In the genomic region with DNA sequence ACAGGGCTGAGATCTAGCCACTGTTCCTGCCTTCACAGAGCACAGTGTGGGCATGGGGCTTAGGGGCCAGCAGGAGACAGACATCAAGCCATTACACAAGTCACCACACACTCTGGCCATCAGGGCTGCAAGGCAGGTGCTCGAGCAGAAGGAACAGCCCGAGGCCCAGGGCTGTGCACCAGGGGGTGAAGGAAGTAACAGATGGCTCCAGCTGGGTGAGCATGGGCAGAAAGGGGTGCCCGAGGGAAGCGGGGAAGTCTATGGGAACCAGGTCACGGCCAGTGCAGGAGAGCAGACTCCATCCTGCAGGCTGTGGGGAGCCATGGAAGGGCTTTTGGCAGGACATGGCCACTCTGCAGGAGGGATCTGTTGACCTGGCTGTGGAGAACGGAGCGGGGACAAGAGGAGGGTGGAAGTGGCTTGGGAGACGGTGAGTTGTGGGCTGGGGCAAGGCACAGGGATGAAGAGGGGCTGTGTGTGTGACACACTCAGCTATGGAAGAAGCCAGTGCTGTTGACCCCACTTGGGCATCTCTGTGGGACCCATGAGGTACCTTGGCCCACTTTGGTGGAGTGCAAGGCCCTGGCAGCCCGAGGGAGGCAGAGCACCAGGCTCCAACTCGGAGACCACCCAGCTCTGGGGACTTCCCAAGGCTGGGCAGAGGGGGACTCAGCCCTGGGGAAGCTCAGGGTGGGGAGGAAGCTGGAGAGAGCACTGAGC, we compare ENCODE assay signal across 10 cellular contexts. TPM values are rescaled to one million over a fixed set of nuclear protein-coding genes. Genes with fewer than 3 reads are reported as not detected.
DNase-seq lines count a peak whose midpoint lies in the region; ATAC-seq and TF ChIP-seq lines count a peak whose summit lies in the region.
"Had no signal": no experiment of that assay in that cellular context is flagged by ENCODE, and none has a peak within 500 bp of the region (broad histone marks: within the 10 kb centered on the region; RNA-seq: fewer than 3 reads in every experiment).

No MANE protein-coding gene starts in this region.

- ATAC-seq in HCT116 (peak; percentile 2), T-helper 17 cell (no peak)

- H3K79me2 ChIP-seq in HCT116 (ENCODE audit: insufficient read depth, low read length) = peaks cover 39% of the 10 kb centered on the region
- H3K79me2 ChIP-seq in hepatocyte = peaks cover 26% of the 10 kb centered on the region

- peak overlapping the region; percentile 99 for H3K9ac ChIP-seq in HCT116 (ENCODE audit: low read length)
- peak overlapping the region in 3 of 5 donors; percentile 26 to 100 (median 51) for H3K9ac ChIP-seq in subcutaneous abdominal adipose tissue (ENCODE audit: low read length in 5 of 5)

- TF ChIP-seq POLR2A in HCT116 (IDR thresholded peaks at IDR 0.05; ENCODE audit: borderline replicate concordance, extremely low read depth, insufficient read depth, insufficient read length) = no peak

- DNase-seq in HCT116 (ENCODE audit: low read depth, low spot score) = no peak
- no peak for DNase-seq in T-helper 17 cell
- DNase-seq in hepatocyte (ENCODE audit: low spot score) = no peak
- DNase-seq in NCI-H1105 (lab: John Stamatoyannopoulos, UW) = no peak
- no peak for DNase-seq in activated CD4-positive, alpha-beta memory T cell treated with anti-CD3 and anti-CD28 coated beads for 36 hours
- DNase-seq in T1000 (lab: John Stamatoyannopoulos, UW) = no peak
- DNase-seq: activated naive CD4-positive, alpha-beta T cell treated with anti-CD3 and anti-CD28 coated beads, Interleukin-2, amount 10 ng/mL, durations not matched to agents 7 days and 5 days; SIG-M5 had no signal

- 81% methylated on average over 10 of the region's 10 CpGs for WGBS in hepatocyte (ENCODE audit: low lambda C conversion rate, missing lambda C conversion rate)

- intact Hi-C loops in HCT116 (cut with micrococcal nuclease) = loop anchor here (1.0 kb wide), 1 partner anchor 24 kb away; no protein-coding TSS in a partner anchor
- intact Hi-C loops in activated CD4-positive, alpha-beta memory T cell treated with anti-CD3 and anti-CD28 coated beads for 36 hours (cut with micrococcal nuclease) = loop anchor here (5.0 kb wide), 1 partner anchor 203 kb away; a partner anchor contains a TSS

- POLR2A ChIA-PET in HCT116 (lab: Charles Lee) = interaction anchor here (1.0 to 2.8 kb wide), 13 partner anchors 9 to 97 kb away, joined by 3 to 80 read pairs (median 4); a partner anchor contains a TSS
- POLR2A ChIA-PET in activated CD4-positive, alpha-beta memory T cell treated with anti-CD3 and anti-CD28 coated beads for 36 hours (lab: Charles Lee) = interaction anchor here (0.7 kb wide), 1 partner anchor 13 kb away, joined by 3 read pairs; no protein-coding TSS in a partner anchor

- no peaks in the 10 kb centered on the region for H3K9me2 ChIP-seq in HCT116 (ENCODE audit: insufficient read depth)
- H3K9me2 ChIP-seq in hepatocyte (replicated peaks; ENCODE audit: insufficient read depth) = no peaks in the 10 kb centered on the region

- H3K27me3 Mint-ChIP-seq in T-helper 17 cell = peaks cover 5% of the 10 kb centered on the region
- H3K27me3 Mint-ChIP-seq in activated CD4-positive, alpha-beta memory T cell treated with anti-CD3 and anti-CD28 coated beads for 36 hours = no peaks in the 10 kb centered on the region

- H3K4me3 ChIP-seq in HCT116 (replicated peaks in 1 of 2; ENCODE audit: low read depth in 1 of 2, low read length in 2 of 2) = peak overlapping the region in 1 of 2 experiments; percentile 86; a peak in 2 of 4 replicates
- no peak overlapping the region for H3K4me3 ChIP-seq in hepatocyte
- H3K4me3 ChIP-seq in subcutaneous abdominal adipose tissue (ENCODE audit: low read depth in 1 of 5, low read length in 5 of 5) = peak overlapping the region in 2 of 5 donors; percentile 19 to 31

- H3K9me3 ChIP-seq in HCT116 (ENCODE audit: control insufficient read depth in 1 of 2, insufficient read depth in 1 of 2, low read depth in 1 of 2, low read length in 2 of 2) = no peaks in the 10 kb centered on the region
- no peaks in the 10 kb centered on the region for H3K9me3 ChIP-seq in T-helper 17 cell (ENCODE audit: control insufficient read depth, low read length, poor library complexity, severe bottlenecking)
- H3K9me3 ChIP-seq in hepatocyte (ENCODE audit: low read depth) = no peaks in the 10 kb centered on the region
- H3K9me3 ChIP-seq in subcutaneous abdominal adipose tissue (ENCODE audit: control insufficient read depth in 5 of 5, low read length in 5 of 5) = no peaks in the 10 kb centered on the region

- H2AFZ ChIP-seq in HCT116 (ENCODE audit: low read depth, low read length, poor library complexity, severe bottlenecking) (no peak overlapping the region), hepatocyte (no peak overlapping the region)

- H3K27me3 ChIP-seq in HCT116 (ENCODE audit: insufficient read depth, low read length) = no peaks in the 10 kb centered on the region
- H3K27me3 ChIP-seq in hepatocyte = no peaks in the 10 kb centered on the region
- peaks cover 0 to 5% (median 1%) of the 10 kb centered on the region in 5 donors for H3K27me3 ChIP-seq in subcutaneous abdominal adipose tissue (ENCODE audit: control insufficient read depth in 5 of 5, insufficient read depth in 4 of 5, low read length in 5 of 5)

- H3K36me3 Mint-ChIP-seq in T-helper 17 cell (ENCODE audit: low read depth) = no peaks in the 10 kb centered on the region
- peaks cover 7% of the 10 kb centered on the region for H3K36me3 Mint-ChIP-seq in activated CD4-positive, alpha-beta memory T cell treated with anti-CD3 and anti-CD28 coated beads for 36 hours

- TF ChIP-seq CTCF in HCT116 (IDR thresholded peaks at IDR 0.05 in 2 of 3, conservative IDR thresholded peaks at IDR 0.05 in 1 of 3; ENCODE audit: borderline replicate concordance in 1 of 3, insufficient read depth in 1 of 3, low read depth in 2 of 3, low read length in 2 of 3) (no peak), hepatocyte (IDR thresholded peaks at IDR 0.05; ENCODE audit: poor library complexity) (no peak)

- H3K27ac ChIP-seq in HCT116 (ENCODE audit: low read depth, low read length) (peak overlapping the region; percentile 95), hepatocyte (peak overlapping the region; percentile 92), subcutaneous abdominal adipose tissue (ENCODE audit: low read depth, low read length) (peak overlapping the region; percentile 86)
- H3K27ac ChIP-seq: HL-60 had no signal

- peaks cover 0 to 7% of the 10 kb centered on the region in 2 experiments; a peak in 1 of 4 replicates for H3K36me3 ChIP-seq in HCT116 (ENCODE audit: control insufficient read depth in 1 of 2, insufficient read depth in 2 of 2, low read length in 2 of 2)
- no peaks in the 10 kb centered on the region for H3K36me3 ChIP-seq in hepatocyte (replicated peaks; ENCODE audit: insufficient read depth, low read depth)
- H3K36me3 ChIP-seq in subcutaneous abdominal adipose tissue (ENCODE audit: control insufficient read depth in 5 of 5, insufficient read depth in 5 of 5, low read length in 5 of 5) = peaks cover 0 to 7% (median 6%) of the 10 kb centered on the region in 5 donors

- no TSS peak for BruUV-seq in HCT116 (replicated peaks; lab: Mats Ljungman, UMichigan)

- CTCF ChIA-PET in HCT116 (lab: Charles Lee) = interaction anchor here (0.8 to 2.2 kb wide), 7 partner anchors 20 to 31 kb away, joined by 3 to 15 read pairs (median 3); a partner anchor contains a TSS
- CTCF ChIA-PET in activated CD4-positive, alpha-beta memory T cell treated with anti-CD3 and anti-CD28 coated beads for 36 hours (lab: Charles Lee) = interaction anchor here (1.3 to 1.5 kb wide), 2 partner anchors 30 to 31 kb away, joined by 3 read pairs; no protein-coding TSS in a partner anchor

- H3K4me1 Mint-ChIP-seq in T-helper 17 cell = peaks cover 22% of the 10 kb centered on the region
- peaks cover 20% of the 10 kb centered on the region for H3K4me1 Mint-ChIP-seq in activated CD4-positive, alpha-beta memory T cell treated with anti-CD3 and anti-CD28 coated beads for 36 hours (ENCODE audit: low read depth)

- H3K4me1 ChIP-seq in HCT116 (ENCODE audit: control insufficient read depth in 1 of 2, insufficient read depth in 2 of 2, low read length in 2 of 2) (peaks cover 67 to 85% of the 10 kb centered on the region in 2 experiments), hepatocyte (ENCODE audit: insufficient read depth) (peaks cover 36% of the 10 kb centered on the region), subcutaneous abdominal adipose tissue (ENCODE audit: control insufficient read depth in 5 of 5, insufficient read depth in 5 of 5, low read length in 5 of 5) (peaks cover 32 to 63% (median 59%) of the 10 kb centered on the region in 5 donors)

- H4K20me1 ChIP-seq in HCT116 (ENCODE audit: insufficient read depth) (no peaks in the 10 kb centered on the region), hepatocyte (ENCODE audit: insufficient read depth, poor library complexity, severe bottlenecking) (no peaks in the 10 kb centered on the region)

- TF ChIP-seq RAD21 in HCT116 (IDR thresholded peaks at IDR 0.05; ENCODE audit: low read depth) = no peak

- RAD21 ChIA-PET in HCT116 (lab: Charles Lee; ENCODE audit: low non-redundant PET in 1 of 2, low total read pairs in 2 of 2, uncharacterized antibody in 2 of 2, unreplicated experiment in 2 of 2) = interaction anchor here (0.5 to 1.1 kb wide), 4 partner anchors 22 to 27 kb away, joined by 3 to 10 read pairs (median 4); a partner anchor contains a TSS

- no peak overlapping the region for H3K27ac Mint-ChIP-seq in T-helper 17 cell
- H3K27ac Mint-ChIP-seq in activated CD4-positive, alpha-beta memory T cell treated with anti-CD3 and anti-CD28 coated beads for 36 hours = no peak overlapping the region

- H3K9me3 Mint-ChIP-seq in activated CD4-positive, alpha-beta memory T cell treated with anti-CD3 and anti-CD28 coated beads for 36 hours = no peaks in the 10 kb centered on the region
- H3K9me3 Mint-ChIP-seq: activated naive CD4-positive, alpha-beta T cell treated with anti-CD3 and anti-CD28 coated beads, Interleukin-2, amount 10 ng/mL, durations not matched to agents 7 days and 5 days had no signal

- H3K4me2 ChIP-seq in HCT116 (ENCODE audit: low read length) (peak overlapping the region; percentile 96), hepatocyte (no peak overlapping the region)

- peak overlapping the region; percentile 50 for H3K4me3 Mint-ChIP-seq in T-helper 17 cell
- H3K4me3 Mint-ChIP-seq in activated CD4-positive, alpha-beta memory T cell treated with anti-CD3 and anti-CD28 coated beads for 36 hours = no peak overlapping the region
- H3K4me3 Mint-ChIP-seq: activated naive CD4-positive, alpha-beta T cell treated with anti-CD3 and anti-CD28 coated beads, Interleukin-2, amount 10 ng/mL, durations not matched to agents 7 days and 5 days had no signal

RNA-seq across cellular contexts. Expression of a gene that starts 3.6 kb away (rescaled TPM):
- 49.8 TPM for total RNA-seq in HCT116 (2021; ENCODE audit: unreplicated experiment)
- polyA plus RNA-seq in HCT116 (2012) = 68.5 and 74.5 TPM in 2 replicates
- total RNA-seq in T-helper 17 cell = 10 to 100 TPM; 14.1 to 18.1 TPM
- 20.8 and 26.3 TPM in 2 replicates for total RNA-seq in hepatocyte
- polyA plus RNA-seq in hepatocyte = 53.2 and 59.3 TPM in 2 replicates
- total RNA-seq in activated CD4-positive, alpha-beta memory T cell treated with anti-CD3 and anti-CD28 coated beads for 36 hours = 10 to 100 TPM; 22.2 to 23.6 TPM

RNA-seq across cellular contexts. Expression of a gene that starts 4.0 kb away (rescaled TPM):
- 158 TPM for total RNA-seq in HCT116 (2021; ENCODE audit: unreplicated experiment)
- 176 and 205 TPM in 2 replicates for polyA plus RNA-seq in HCT116 (2012)
- 10 to 100 TPM; 63.1 to 65.7 TPM for total RNA-seq in T-helper 17 cell
- total RNA-seq in hepatocyte = 59.1 and 65.3 TPM in 2 replicates
- 158 and 173 TPM in 2 replicates for polyA plus RNA-seq in hepatocyte
- total RNA-seq in activated CD4-positive, alpha-beta memory T cell treated with anti-CD3 and anti-CD28 coated beads for 36 hours = 100 to 1,000 TPM; 154 to 169 TPM

RNA-seq across cellular contexts. Expression of a gene that starts 15.1 kb away (rescaled TPM):
- total RNA-seq in HCT116 (2021; ENCODE audit: unreplicated experiment) (125 TPM), T-helper 17 cell (1 to 10 TPM; 3.7 to 8.5 TPM), hepatocyte (4.5 and 4.7 TPM in 2 replicates)
- 243 and 251 TPM in 2 replicates for polyA plus RNA-seq in HCT116 (2012)
- polyA plus RNA-seq in hepatocyte = 16.5 and 20.1 TPM in 2 replicates
- total RNA-seq in activated CD4-positive, alpha-beta memory T cell treated with anti-CD3 and anti-CD28 coated beads for 36 hours = 10 to 100 TPM; 17.1 to 17.7 TPM

RNA-seq across cellular contexts. Expression of a gene that starts 24.8 kb away (rescaled TPM):
- 84.3 TPM for total RNA-seq in HCT116 (2021; ENCODE audit: unreplicated experiment)
- polyA plus RNA-seq in HCT116 (2012) = 87.5 and 88.5 TPM in 2 replicates
- 10 to 100 TPM; 27.4 to 28.0 TPM for total RNA-seq in T-helper 17 cell
- total RNA-seq in hepatocyte = 15.1 and 21.5 TPM in 2 replicates
- polyA plus RNA-seq in hepatocyte = 38.2 and 41.6 TPM in 2 replicates
- 10 to 100 TPM; 40.0 to 44.4 TPM for total RNA-seq in activated CD4-positive, alpha-beta memory T cell treated with anti-CD3 and anti-CD28 coated beads for 36 hours

RNA-seq across cellular contexts. Expression of a gene that starts 27.0 kb away (rescaled TPM):
- total RNA-seq in HCT116 (2021; ENCODE audit: unreplicated experiment) (96.0 TPM), T-helper 17 cell (10 to 100 TPM; 27.7 to 30.4 TPM), hepatocyte (72.6 and 74.9 TPM in 2 replicates)
- 124 and 137 TPM in 2 replicates for polyA plus RNA-seq in HCT116 (2012)
- polyA plus RNA-seq in hepatocyte = 93.6 and 101 TPM in 2 replicates
- total RNA-seq in activated CD4-positive, alpha-beta memory T cell treated with anti-CD3 and anti-CD28 coated beads for 36 hours = 100 to 1,000 TPM in 1 of 2 experiments, 10 to 100 TPM in 1; 94.2 to 101 TPM
